Comparison of ENCODE assay signal across 15 cellular contexts in the genomic region with DNA sequence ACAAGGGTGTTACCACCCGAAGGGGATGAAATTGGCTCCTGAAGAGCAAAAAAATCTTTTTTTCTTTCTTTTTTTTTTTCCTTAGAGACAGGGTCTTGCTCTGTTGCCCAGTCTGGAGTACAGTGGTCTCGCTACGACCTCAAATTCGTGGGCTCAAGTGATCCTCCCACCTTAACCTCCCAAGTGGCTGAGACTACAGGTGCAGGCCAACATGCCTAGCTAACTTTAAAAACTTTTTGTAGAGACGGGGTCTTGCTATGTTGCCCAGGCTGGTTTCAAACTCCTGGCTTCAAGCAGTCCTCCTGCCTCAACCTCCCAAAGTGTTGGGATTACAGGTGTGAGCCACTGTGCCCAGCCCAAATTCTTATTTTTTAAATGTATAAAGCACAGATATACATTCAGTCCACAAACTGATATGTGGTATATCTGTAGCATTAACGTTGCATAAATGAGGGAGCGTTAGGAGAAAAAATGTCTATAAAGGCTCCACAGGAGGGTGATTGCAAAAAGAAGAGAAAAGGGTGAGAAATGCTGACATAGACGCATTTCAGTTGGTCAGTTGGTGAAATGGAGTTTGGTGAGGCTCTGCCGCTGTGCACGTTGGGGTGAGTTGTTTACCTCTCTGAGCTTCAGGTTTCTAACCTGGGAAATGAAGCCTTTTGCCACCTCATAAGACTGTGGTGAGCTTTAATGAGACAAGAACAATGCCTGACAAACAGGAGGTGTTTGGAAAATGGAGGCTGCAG.
A peak's percentile ranks its signal among the peaks of the same experiment; 100 is the strongest.
DNase-seq lines count a peak whose midpoint lies in the region; ATAC-seq and TF ChIP-seq lines count a peak whose summit lies in the region.
"Had no signal": no experiment of that assay in that cellular context is flagged by ENCODE, and none has a peak within 500 bp of the region (broad histone marks: within the 10 kb centered on the region; RNA-seq: fewer than 3 reads in every experiment).

No MANE protein-coding gene starts in this region.

- H3K79me2 ChIP-seq in parathyroid adenoma = no peaks in the 10 kb centered on the region

- H2AFZ ChIP-seq in parathyroid adenoma = no peak overlapping the region

- no peak overlapping the region for H3K27ac Mint-ChIP-seq in activated CD8-positive, alpha-beta T cell treated with anti-CD3 and anti-CD28 coated beads for 36 hours

- in situ Hi-C loops in KBM-7 (cut with MboI; ENCODE audit: low pct_unique_long_range_greater_than_20kb, low sequenced_read_pairs) = no loop called here

- H3K4me2 ChIP-seq in parathyroid adenoma (ENCODE audit: low read length) = no peak overlapping the region

- peak overlapping the region in 9 of 10 donors; percentile 59 to 86 (median 73) for H3K27ac ChIP-seq in heart right ventricle
- H3K27ac ChIP-seq in esophagus muscularis mucosa (replicated peaks in 1 of 4) = peak overlapping the region in 3 of 4 donors; percentile 20 to 28 (median 23)
- H3K27ac ChIP-seq in parathyroid adenoma = peak overlapping the region; percentile 33
- H3K27ac ChIP-seq: BLaER1 treated with 17β-estradiol and CSF1 and Interleukin-3, amounts not matched to agents 10 nM and 100 nM had no signal

- H3K4me1 Mint-ChIP-seq in activated CD8-positive, alpha-beta T cell treated with anti-CD3 and anti-CD28 coated beads for 36 hours (ENCODE audit: low read depth) = no peaks in the 10 kb centered on the region

- peaks cover 5% of the 10 kb centered on the region for H3K27me3 Mint-ChIP-seq in activated CD8-positive, alpha-beta T cell treated with anti-CD3 and anti-CD28 coated beads for 36 hours

- POLR2A ChIA-PET in activated CD8-positive, alpha-beta T cell treated with anti-CD3 and anti-CD28 coated beads for 36 hours (lab: Charles Lee) = no interaction called here

- no peaks in the 10 kb centered on the region for H3K9me3 Mint-ChIP-seq in activated CD8-positive, alpha-beta T cell treated with anti-CD3 and anti-CD28 coated beads for 36 hours

- H3K4me1 ChIP-seq in heart right ventricle (peaks cover 0 to 37% (median 11%) of the 10 kb centered on the region in 9 donors), esophagus muscularis mucosa (peaks cover 0 to 11% (median 3%) of the 10 kb centered on the region in 4 donors), parathyroid adenoma (no peaks in the 10 kb centered on the region)

- TF ChIP-seq CTCF in heart right ventricle (IDR thresholded peaks at IDR 0.05) = no peak
- no peak for TF ChIP-seq CTCF in esophagus muscularis mucosa (IDR thresholded peaks at IDR 0.05)
- no peak for TF ChIP-seq CTCF in parathyroid adenoma (IDR thresholded peaks at IDR 0.05)
- no peak for TF ChIP-seq CTCF in activated CD8-positive, alpha-beta T cell treated with anti-CD3 and anti-CD28 coated beads for 36 hours (IDR thresholded peaks at IDR 0.05)

- CTCF ChIA-PET in activated CD8-positive, alpha-beta T cell treated with anti-CD3 and anti-CD28 coated beads for 36 hours (lab: Charles Lee) = interaction anchor here (1.7 to 4.0 kb wide), 2 partner anchors 111 to 145 kb away, joined by 5 to 27 read pairs; no protein-coding TSS in a partner anchor

- no peak for TF ChIP-seq EP300 in esophagus muscularis mucosa (IDR thresholded peaks at IDR 0.05)

- H3K36me3 ChIP-seq in heart right ventricle = no peaks in the 10 kb centered on the region
- H3K36me3 ChIP-seq in esophagus muscularis mucosa = no peaks in the 10 kb centered on the region
- no peaks in the 10 kb centered on the region for H3K36me3 ChIP-seq in parathyroid adenoma (ENCODE audit: control insufficient read depth, insufficient read depth, low read length)
- H3K36me3 ChIP-seq: BLaER1 treated with 17β-estradiol and CSF1 and Interleukin-3, amounts not matched to agents 10 nM and 100 nM; MG63 had no signal

- WGBS in heart right ventricle, 2 donors = 79 to 84% methylated on average over 10 of the region's 10 CpGs
- 90% methylated on average over 10 of the region's 10 CpGs for WGBS in esophagus muscularis mucosa

- DNase-seq in heart right ventricle (no peak), left cardiac atrium (no peak), esophagus muscularis mucosa (ENCODE audit: extremely low spot score) (no peak), SIG-M5 treated with dmso at 0.1 percent for 504 hours (lab: John Stamatoyannopoulos, UW; ENCODE audit: unreplicated experiment) (no peak), KBM-7 (no peak)
- no peak for DNase-seq in activated CD8-positive, alpha-beta T cell treated with anti-CD3 and anti-CD28 coated beads for 36 hours
- DNase-seq: DMS 273 treated with DMSO at 0.1 percent for 48 hours, GOT3, MG63, NCI-H1092, NCI-H146, NCI-H2081, NCI-H510A treated with DMSO at 0.1 percent for 48 hours had no signal

- ATAC-seq in heart right ventricle = no peak
- no peak for ATAC-seq in left cardiac atrium
- ATAC-seq in activated CD8-positive, alpha-beta T cell treated with anti-CD3 and anti-CD28 coated beads for 36 hours = no peak

- H3K27me3 ChIP-seq in heart right ventricle (no peaks in the 10 kb centered on the region), esophagus muscularis mucosa (peaks cover 0 to 3% (median 0%) of the 10 kb centered on the region in 4 donors), parathyroid adenoma (ENCODE audit: control insufficient read depth, insufficient read depth, low read length) (no peaks in the 10 kb centered on the region)
- H3K27me3 ChIP-seq: BLaER1 treated with 17β-estradiol and CSF1 and Interleukin-3, amounts not matched to agents 10 nM and 100 nM; MG63 had no signal

- H3K4me3 Mint-ChIP-seq in activated CD8-positive, alpha-beta T cell treated with anti-CD3 and anti-CD28 coated beads for 36 hours = no peak overlapping the region

- H3K9me3 ChIP-seq in heart right ventricle (no peaks in the 10 kb centered on the region), esophagus muscularis mucosa (no peaks in the 10 kb centered on the region), parathyroid adenoma (ENCODE audit: control insufficient read depth, low read length) (no peaks in the 10 kb centered on the region)
- H3K9me3 ChIP-seq: BLaER1 treated with 17β-estradiol and CSF1 and Interleukin-3, amounts not matched to agents 10 nM and 100 nM; MG63 had no signal

- H3K4me3 ChIP-seq in heart right ventricle (no peak overlapping the region), esophagus muscularis mucosa (no peak overlapping the region), parathyroid adenoma (ENCODE audit: low read depth, low read length) (no peak overlapping the region)
- H3K4me3 ChIP-seq: BLaER1 treated with 17β-estradiol and CSF1 and Interleukin-3, amounts not matched to agents 10 nM and 100 nM; MG63 had no signal

- TF ChIP-seq POLR2A in esophagus muscularis mucosa (IDR thresholded peaks at IDR 0.05; ENCODE audit: low read depth) = no peak

- intact Hi-C loops in heart right ventricle (cut with DNase I) = loop anchor here in 1 of 10 donors (10.0 kb wide), 1 partner anchor 112 kb away; no protein-coding TSS in a partner anchor
- intact Hi-C loops in left cardiac atrium (cut with DNase I) = loop anchor here in 1 of 2 donors (2.0 to 10.0 kb wide), 2 partner anchors 112 to 146 kb away; no protein-coding TSS in a partner anchor
- intact Hi-C loops in esophagus muscularis mucosa (cut with DNase I) = no loop called here
- intact Hi-C loops in activated CD8-positive, alpha-beta T cell treated with anti-CD3 and anti-CD28 coated beads for 36 hours (cut with micrococcal nuclease) = loop anchor here (10.0 kb wide), 1 partner anchor 112 kb away; no protein-coding TSS in a partner anchor

- H3K9ac ChIP-seq in parathyroid adenoma = no peak overlapping the region
- H3K9ac ChIP-seq: BLaER1 treated with 17β-estradiol and CSF1 and Interleukin-3, amounts not matched to agents 10 nM and 100 nM had no signal

- H3K36me3 Mint-ChIP-seq in activated CD8-positive, alpha-beta T cell treated with anti-CD3 and anti-CD28 coated beads for 36 hours (ENCODE audit: low read depth) = no peaks in the 10 kb centered on the region

Comparison
In these comparisons a context has a peak if more than half of its experiments do, and no peak if none do; other contexts are left out.
1. H3K27ac ChIP-seq: peak in every context shown above with its lines; median percentile 73 in heart right ventricle; 33 in parathyroid adenoma; 23 in esophagus muscularis mucosa.